18 cellular contexts compared by ENCODE assay signal in genomic region chr2:215839309-215839708, GRCh38.
DNase-seq lines count a peak whose midpoint lies in the region; ATAC-seq and TF ChIP-seq lines count a peak whose summit lies in the region.
"Had no signal": no experiment of that assay in that cellular context is flagged by ENCODE, and none has a peak within 500 bp of the region (broad histone marks: within the 10 kb centered on the region; RNA-seq: fewer than 3 reads in every experiment).

No MANE protein-coding gene starts in this region.

- H3K27ac ChIP-seq in OCI-LY3 (ENCODE audit: low read length) = no peak overlapping the region
- no peak overlapping the region for H3K27ac ChIP-seq in spleen

- no peak for TF ChIP-seq CTCF in OCI-LY3 (IDR thresholded peaks at IDR 0.05; ENCODE audit: low read depth, low read length)
- TF ChIP-seq CTCF in spleen (IDR thresholded peaks at IDR 0.05 in 8 of 11, conservative IDR thresholded peaks at IDR 0.05 in 3 of 11) = no peak

- 82 to 93% (median 84%) methylated on average over 1 of the region's 1 CpG for WGBS in spleen, 5 donors

- H3K27me3 Mint-ChIP-seq in natural killer cell treated with Interleukin-12 subunit alpha and Interleukin-12 subunit beta and Interleukin-15 and Interleukin-18, amount 100 ng/mL, for 72 hours = peaks cover 8 to 9% of the 10 kb centered on the region in 2 donors

- H3K36me3 ChIP-seq in OCI-LY3 (replicated peaks; ENCODE audit: low read depth, low read length) = no peaks in the 10 kb centered on the region
- no peaks in the 10 kb centered on the region for H3K36me3 ChIP-seq in spleen

- H3K4me3 ChIP-seq in OCI-LY3 (ENCODE audit: low read length) (no peak overlapping the region), spleen (no peak overlapping the region)

- no peak for TF ChIP-seq POLR2A in spleen (IDR thresholded peaks at IDR 0.05)

- H3K4me1 ChIP-seq in OCI-LY3 (ENCODE audit: low read length) (peaks cover 52% of the 10 kb centered on the region), spleen (peaks cover 0 to 14% (median 5%) of the 10 kb centered on the region in 6 donors)

- H3K9me3 Mint-ChIP-seq in natural killer cell treated with Interleukin-12 subunit alpha and Interleukin-12 subunit beta and Interleukin-15 and Interleukin-18, amount 100 ng/mL, for 72 hours = no peaks in the 10 kb centered on the region

- H3K4me1 Mint-ChIP-seq in natural killer cell treated with Interleukin-12 subunit alpha and Interleukin-12 subunit beta and Interleukin-15 and Interleukin-18, amount 100 ng/mL, for 72 hours (ENCODE audit: low read depth in 2 of 2) = no peaks in the 10 kb centered on the region

- no peak overlapping the region for H3K4me3 Mint-ChIP-seq in natural killer cell treated with Interleukin-12 subunit alpha and Interleukin-12 subunit beta and Interleukin-15 and Interleukin-18, amount 100 ng/mL, for 72 hours

- H3K4me2 ChIP-seq in OCI-LY3 (ENCODE audit: low read length) = no peak overlapping the region

- H3K27me3 ChIP-seq in OCI-LY3 (ENCODE audit: low read depth, low read length) (no peaks in the 10 kb centered on the region), spleen (replicated peaks in 1 of 7) (no peaks in the 10 kb centered on the region)

- no peaks in the 10 kb centered on the region for H3K36me3 Mint-ChIP-seq in natural killer cell treated with Interleukin-12 subunit alpha and Interleukin-12 subunit beta and Interleukin-15 and Interleukin-18, amount 100 ng/mL, for 72 hours

- intact Hi-C loops in left ventricle myocardium superior (cut with micrococcal nuclease) = no loop called here
- intact Hi-C loops in spleen (cut with DNase I; ENCODE audit: low total_unique reads) = no loop called here

- ATAC-seq in left ventricle myocardium superior = peak; percentile 65
- no peak for ATAC-seq in natural killer cell treated with Interleukin-12 subunit alpha and Interleukin-12 subunit beta and Interleukin-15 and Interleukin-18, amount 100 ng/mL, for 72 hours
- ATAC-seq: PC-3, SK-N-SH treated with all-trans-retinoic acid at 6 μM for 48 hours had no signal

- H3K79me2 ChIP-seq in OCI-LY3 (ENCODE audit: low read length) = no peaks in the 10 kb centered on the region

- no peaks in the 10 kb centered on the region for H4K20me1 ChIP-seq in OCI-LY3 (ENCODE audit: insufficient read depth, low read length)

- no peak overlapping the region for H2AFZ ChIP-seq in OCI-LY3 (ENCODE audit: low read depth, low read length)

- H3K9ac ChIP-seq in OCI-LY3 (ENCODE audit: low read length) = peak overlapping the region; percentile 55; the same call in 1 of the 2 replicates

- no peak overlapping the region for H3K27ac Mint-ChIP-seq in natural killer cell treated with Interleukin-12 subunit alpha and Interleukin-12 subunit beta and Interleukin-15 and Interleukin-18, amount 100 ng/mL, for 72 hours

- DNase-seq in NCI-H146 (lab: John Stamatoyannopoulos, UW) = peak; percentile 15
- no peak for DNase-seq in NCI-H146 treated with DMSO at 0.1 percent for 48 hours (lab: John Stamatoyannopoulos, UW; ENCODE audit: unreplicated experiment)
- DNase-seq in left ventricle myocardium superior = no peak
- peak; percentile 37 for DNase-seq in spleen
- no peak for DNase-seq in natural killer cell treated with Interleukin-12 subunit alpha and Interleukin-12 subunit beta and Interleukin-15 and Interleukin-18, amount 100 ng/mL, for 72 hours (ENCODE audit: low spot score)
- DNase-seq in UCSD-AML1 (lab: John Stamatoyannopoulos, UW; ENCODE audit: unreplicated experiment) = no peak
- no peak for DNase-seq in T-helper 1 cell
- DNase-seq: 8988T; C1 segment of cervical spinal cord; MV-4-11; NCI-H1417 treated with DMSO at 0.1 percent for 48 hours; NCI-H2081 treated with DMSO at 0.1 percent for 48 hours; NCI-H2227 treated with DMSO at 0.1 percent for 48 hours; NCI-H524 treated with DMSO at 0.1 percent for 48 hours; NK-92 treated with Interleukin-12 subunit alpha and Interleukin-12 subunit beta, amount 100 ng/mL, for 24 hours; PC-3 had no signal

- H3K9me3 ChIP-seq in OCI-LY3 (ENCODE audit: insufficient read depth, low read length) (no peaks in the 10 kb centered on the region), spleen (no peaks in the 10 kb centered on the region)

Comparison
In these comparisons a context has a peak if more than half of its experiments do, and no peak if none do; other contexts are left out.
1. DNase-seq: peak in NCI-H146 (single experiment) and spleen (single experiment); none in NCI-H146 treated with DMSO at 0.1 percent for 48 hours (single experiment), left ventricle myocardium superior (single experiment), natural killer cell treated with Interleukin-12 subunit alpha and Interleukin-12 subunit beta and Interleukin-15 and Interleukin-18, amount 100 ng/mL, for 72 hours (single experiment), UCSD-AML1 (single experiment) and T-helper 1 cell (0 of 5).